22 cellular contexts compared by ENCODE assay signal in the genomic region with DNA sequence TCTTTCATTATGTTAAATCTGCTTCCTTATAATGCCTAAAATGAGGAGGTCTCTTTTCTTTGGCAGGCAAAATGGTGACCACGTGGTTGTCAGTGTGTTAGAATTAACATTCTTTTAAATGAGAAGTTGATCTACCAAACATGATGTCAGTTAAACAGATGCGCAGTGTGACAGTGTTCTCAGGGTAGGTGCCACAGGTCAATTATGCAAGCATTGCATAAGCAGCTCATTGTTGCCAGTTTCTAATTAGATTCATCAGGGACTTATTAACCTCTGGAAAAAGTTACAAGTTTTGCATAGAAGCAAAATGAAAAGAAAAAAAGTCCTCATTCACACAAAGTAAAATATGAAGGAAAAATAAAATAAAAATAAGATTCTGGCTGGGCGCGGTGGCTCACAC.
"Had no signal": no experiment of that assay in that cellular context is flagged by ENCODE, and none has a peak within 500 bp of the region (broad histone marks: within the 10 kb centered on the region; RNA-seq: fewer than 3 reads in every experiment).

No MANE protein-coding gene starts in this region.

- H3K4me1 ChIP-seq: colonic mucosa, gastrocnemius medialis, heart left ventricle, left lung, lower lobe of right lung had no signal

- H3K79me2 ChIP-seq: hepatocyte had no signal

- H3K9me3 ChIP-seq: colonic mucosa, gastrocnemius medialis, heart left ventricle, left lung, lower lobe of right lung, mucosa of descending colon had no signal

- H2AFZ ChIP-seq: hepatocyte had no signal

- H3K4me3 Mint-ChIP-seq: dendritic cell treated with granulocyte-macrophage colony-stimulating factor and Interleukin-4, amounts not matched to agents 40 ng/mL and 50 ng/mL, for 4 days; effector memory CD8-positive, alpha-beta T cell; endodermal cell; mesothelial cell of epicardium had no signal

- H3K4me1 Mint-ChIP-seq: endodermal cell had no signal

- H3K4me3 ChIP-seq: colonic mucosa, gastrocnemius medialis, heart left ventricle, hepatocyte, left lung, lower lobe of right lung, mucosa of descending colon had no signal

- H3K27ac Mint-ChIP-seq: dendritic cell treated with granulocyte-macrophage colony-stimulating factor and Interleukin-4, amounts not matched to agents 40 ng/mL and 50 ng/mL, for 4 days; effector memory CD8-positive, alpha-beta T cell; endodermal cell; mesothelial cell of epicardium had no signal

- H3K27me3 Mint-ChIP-seq: dendritic cell treated with granulocyte-macrophage colony-stimulating factor and Interleukin-4, amounts not matched to agents 40 ng/mL and 50 ng/mL, for 4 days; effector memory CD8-positive, alpha-beta T cell had no signal

- H3K36me3 ChIP-seq: colonic mucosa, gastrocnemius medialis, heart left ventricle, left lung, lower lobe of right lung had no signal

- H3K27me3 ChIP-seq: colonic mucosa, gastrocnemius medialis, heart left ventricle, hepatocyte, left lung had no signal

- H3K36me3 Mint-ChIP-seq: mesothelial cell of epicardium had no signal

- H3K27ac ChIP-seq: colonic mucosa, epithelial cell of prostate, gastrocnemius medialis, heart left ventricle, hepatocyte, left lung, lower lobe of right lung had no signal

- H3K4me2 ChIP-seq: hepatocyte had no signal

- ATAC-seq: effector memory CD8-positive, alpha-beta T cell; esophagus mucosa; gastrocnemius medialis; heart left ventricle; left cardiac atrium; left lung; left ventricle myocardium superior; lower lobe of right lung; mucosa of descending colon had no signal

- DNase-seq: cerebellar nuclear complex; colonic mucosa; cortex of kidney; effector CD8-positive, alpha-beta T cell; effector memory CD8-positive, alpha-beta T cell; endodermal cell; erythroblast; foreskin fibroblast; gastrocnemius medialis; heart left ventricle; hypothalamus; left cardiac atrium; left lung; left ventricle myocardium superior; lower lobe of right lung; mesenchymal stem cell; mucosa of descending colon had no signal

- H3K9me3 Mint-ChIP-seq: dendritic cell treated with granulocyte-macrophage colony-stimulating factor and Interleukin-4, amounts not matched to agents 40 ng/mL and 50 ng/mL, for 4 days; effector memory CD8-positive, alpha-beta T cell; endodermal cell; mesothelial cell of epicardium had no signal
